In genomic region chr7:66655113-66655806, GRCh38 we compare ENCODE assay signal across 8 cellular contexts. TPM values are rescaled to one million over a fixed set of nuclear protein-coding genes. Genes with fewer than 3 reads are reported as not detected.
DNase-seq lines count a peak whose midpoint lies in the region; ATAC-seq, FAIRE-seq and TF ChIP-seq lines count a peak whose summit lies in the region.
"Not testable (repeated sequence)": the region's sequence is repeated elsewhere in the genome, so short reads cannot be mapped to it uniquely, and the experiment has no call there.

No MANE protein-coding gene starts in this region.

- H3K4me1 ChIP-seq in Caco-2; mucosa of stomach (ENCODE audit: control insufficient read depth, insufficient read depth, low read length): not testable (repeated sequence)
- peaks cover 12% of the 10 kb centered on the region for H3K4me1 ChIP-seq in GM23248 (ENCODE audit: insufficient read depth)
- H3K4me1 ChIP-seq in Karpas-422 (ENCODE audit: low read length): peaks cover 20% of the 10 kb centered on the region
- H3K4me1 ChIP-seq in K562 (replicated peaks in 1 of 2; ENCODE audit: control insufficient read depth in 2 of 2, insufficient read depth in 2 of 2, low read length in 2 of 2): peaks cover 6 to 30% of the 10 kb centered on the region in 2 experiments; a peak in 4 of 5 replicates
- H3K4me1 ChIP-seq in suprapubic skin: peaks cover 19% of the 10 kb centered on the region

- POLR2A ChIA-PET in Caco-2 (lab: Charles Lee) (interaction anchor here (0.5 to 2.5 kb wide), 5 partner anchors 10 to 874 kb away, joined by 3 to 16 read pairs (median 3); partner anchors contain the start of gene KCTD7), T-cell (lab: Charles Lee) (interaction anchor here (0.5 to 1.6 kb wide), 5 partner anchors 24 to 162 kb away, joined by 3 to 7 read pairs (median 5); no protein-coding TSS in a partner anchor), K562 (lab: Yijun Ruan, JAX) (interaction anchor here (1.1 to 2.5 kb wide), 6 partner anchors 9 to 364 kb away, joined by 3 to 15 read pairs (median 10); partner anchors contain the start of gene KCTD7)

- not testable (repeated sequence) for TF ChIP-seq POLR2A in K562 (conservative IDR thresholded peaks at IDR 0.05); suprapubic skin (IDR thresholded peaks at IDR 0.05)

- H3K36me3 Mint-ChIP-seq in Caco-2 (ENCODE audit: insufficient read depth, unreplicated experiment): peaks cover 66% of the 10 kb centered on the region
- H3K36me3 Mint-ChIP-seq in T-cell: not testable (repeated sequence)

- not testable (repeated sequence) for H3K9me3 ChIP-seq in Caco-2; GM23248 (ENCODE audit: low read depth); Karpas-422 (ENCODE audit: low read length); K562 (replicated peaks; ENCODE audit: control insufficient read depth, insufficient read depth, low read depth, low read length); mucosa of stomach (ENCODE audit: control insufficient read depth, low read length); suprapubic skin

- peak; percentile 19 for FAIRE-seq in K562 (lab: Jason Lieb, UNC)

- TSS peak; percentile 31 for BruUV-seq in Caco-2 (replicated peaks; lab: Mats Ljungman, UMichigan)
- not testable (repeated sequence) for BruUV-seq in K562 (replicated peaks; lab: Mats Ljungman, UMichigan)

- H3K27me3 Mint-ChIP-seq in Caco-2 (ENCODE audit: insufficient read depth, unreplicated experiment); T-cell: not testable (repeated sequence)

- ATAC-seq in T-cell (replicated peaks in 1 of 4): not testable (repeated sequence)
- ATAC-seq in K562: peak; percentile 76

- peak in 1 of 2 experiments; percentile 10 for TF ChIP-seq CTCF in Caco-2 (IDR thresholded peaks at IDR 0.05; ENCODE audit: insufficient read depth in 1 of 2, low read depth in 1 of 2, low read length in 1 of 2, severe bottlenecking in 1 of 2, unreplicated experiment in 1 of 2)
- TF ChIP-seq CTCF in K562 (IDR thresholded peaks at IDR 0.05 in 2 of 3, conservative IDR thresholded peaks at IDR 0.05 in 1 of 3; ENCODE audit: insufficient read depth in 2 of 3, low read depth in 1 of 3, low read length in 3 of 3): peak in 2 of 3 experiments; percentile 3 to 13; a peak in 1 of 6 replicates
- not testable (repeated sequence) for TF ChIP-seq CTCF in suprapubic skin (IDR thresholded peaks at IDR 0.05)

- peak overlapping the region; percentile 96 for H3K9ac ChIP-seq in GM23248
- peak overlapping the region; percentile 98 for H3K9ac ChIP-seq in Karpas-422 (ENCODE audit: low read length)
- peak overlapping the region; percentile 98 for H3K9ac ChIP-seq in K562 (ENCODE audit: insufficient read depth in 1 of 2, low read depth in 2 of 2, low read length in 2 of 2)
- peak overlapping the region; percentile 98 for H3K9ac ChIP-seq in mucosa of stomach (ENCODE audit: low read length)

- peak overlapping the region; percentile 71 for H2AFZ ChIP-seq in GM23248
- not testable (repeated sequence) for H2AFZ ChIP-seq in Karpas-422 (ENCODE audit: low read length)
- peak overlapping the region; percentile 99 for H2AFZ ChIP-seq in K562 (ENCODE audit: low read depth, low read length)

- not testable (repeated sequence) for TF ChIP-seq EP300 in K562 (IDR thresholded peaks at IDR 0.05; ENCODE audit: low read length); suprapubic skin (IDR thresholded peaks at IDR 0.05)

- not testable (repeated sequence) for H3K9me1 ChIP-seq in K562 (ENCODE audit: control insufficient read depth, insufficient read depth, low read length)

- H3K79me2 ChIP-seq in GM23248 (ENCODE audit: insufficient read depth): peaks cover 72% of the 10 kb centered on the region
- peaks cover 74% of the 10 kb centered on the region for H3K79me2 ChIP-seq in Karpas-422 (ENCODE audit: low read length)
- peaks cover 59% of the 10 kb centered on the region for H3K79me2 ChIP-seq in K562 (ENCODE audit: control insufficient read depth, insufficient read depth, low read length)

- intact Hi-C loops in Caco-2 (cut with micrococcal nuclease; ENCODE audit: unreplicated experiment) (loop anchor here (2.0 to 10.0 kb wide), 3 partner anchors 36 to 340 kb away; partner anchors contain the start of genes SBDS and TYW1), K562 (cut with micrococcal nuclease) (loop anchor here (10.0 kb wide), 1 partner anchor 90 kb away; no protein-coding TSS in a partner anchor)

- H3K4me3 Mint-ChIP-seq in Caco-2 (ENCODE audit: unreplicated experiment) (peak overlapping the region; percentile 97), T-cell (peak overlapping the region; percentile 95 to 98 (median 98))

- not testable (repeated sequence) for H3K9me3 Mint-ChIP-seq in Caco-2 (ENCODE audit: unreplicated experiment); T-cell

- 1% methylated on average over 26 to 28 of the region's 28 CpGs for WGBS in GM23248 (ENCODE audit: low coverage in 1 of 2, low lambda C conversion rate in 2 of 2, missing lambda C conversion rate in 2 of 2), 2 experiments
- 3% methylated on average over 28 of the region's 28 CpGs for WGBS in K562 (ENCODE audit: insufficient coverage, low coverage, missing lambda C conversion rate)
- 10% methylated on average over 18 of the region's 28 CpGs for WGBS in suprapubic skin

- not testable (repeated sequence) for H3K36me3 ChIP-seq in Caco-2 (ENCODE audit: control insufficient read depth, insufficient read depth, low read length); GM23248 (ENCODE audit: low read depth); Karpas-422 (ENCODE audit: insufficient read depth, low read length); K562 (ENCODE audit: control insufficient read depth, insufficient read depth, low read length); mucosa of stomach (ENCODE audit: control insufficient read depth, insufficient read depth, low read length); suprapubic skin

- peak overlapping the region; percentile 93 for H3K27ac ChIP-seq in GM23248
- peak overlapping the region; percentile 60 for H3K27ac ChIP-seq in Karpas-422 (ENCODE audit: low read length)
- H3K27ac ChIP-seq in K562 (ENCODE audit: extremely low read depth, low read depth, low read length): peak overlapping the region; percentile 99
- peak overlapping the region; percentile 99 for H3K27ac ChIP-seq in suprapubic skin

- CTCF ChIA-PET in Caco-2 (lab: Charles Lee): interaction anchor here (0.6 to 1.4 kb wide), 2 partner anchors 63 to 93 kb away, joined by 4 read pairs; no protein-coding TSS in a partner anchor
- CTCF ChIA-PET in T-cell (lab: Charles Lee); K562 (lab: Yijun Ruan, JAX; ENCODE audit: low intra/inter-chr PET ratio): not testable (repeated sequence)

- not testable (repeated sequence) for H3K9me2 ChIP-seq in GM23248 (ENCODE audit: insufficient read depth); Karpas-422 (replicated peaks; ENCODE audit: insufficient read depth, low read length)

- H3K4me3 ChIP-seq in Caco-2 (ENCODE audit: low read depth, low read length): peak overlapping the region; percentile 96
- H3K4me3 ChIP-seq in GM23248: peak overlapping the region; percentile 84
- H3K4me3 ChIP-seq in Karpas-422 (ENCODE audit: low read length): peak overlapping the region; percentile 99
- peak overlapping the region; percentile 61 for H3K4me3 ChIP-seq in K562
- H3K4me3 ChIP-seq in mucosa of stomach (ENCODE audit: low read length): peak overlapping the region; percentile 71
- H3K4me3 ChIP-seq in suprapubic skin: peak overlapping the region; percentile 87

- peak; percentile 66 to 75 for DNase-seq in Caco-2
- DNase-seq in GM23248: peak; percentile 74
- not testable (repeated sequence) for DNase-seq in Karpas-422
- DNase-seq in T-cell: peak in 3 of 34 experiments; percentile 2 to 12 (median 5)
- DNase-seq in K562 (ENCODE audit: extremely low read depth in 1 of 4, low spot score in 3 of 4): peak in 1 of 4 experiments; percentile 50
- DNase-seq in glomerular visceral epithelial cell (ENCODE audit: extremely low spot score): peak; percentile 50
- DNase-seq in suprapubic skin (ENCODE audit: low spot score in 2 of 2): peak in 1 of 2 donors; percentile 85

- H3K27ac Mint-ChIP-seq in Caco-2 (ENCODE audit: unreplicated experiment) (peak overlapping the region; percentile 98), T-cell (peak overlapping the region in 1 of 2 donors; percentile 80)

- peaks cover 30% of the 10 kb centered on the region for H3F3A ChIP-seq in GM23248 (ENCODE audit: insufficient read depth)

- TF ChIP-seq RAD21 in K562 (CRISPR knock-in tag; conservative IDR thresholded peaks at IDR 0.05 in 1 of 2, IDR thresholded peaks at IDR 0.05 in 1 of 2): peak in 1 of 2 experiments; percentile 23; a peak in 2 of 4 replicates

- H3K4me2 ChIP-seq in GM23248 (ENCODE audit: unreplicated experiment): peak overlapping the region; percentile 97
- H3K4me2 ChIP-seq in Karpas-422 (ENCODE audit: low read depth, low read length, poor library complexity, severe bottlenecking): peak overlapping the region; percentile 97
- H3K4me2 ChIP-seq in K562 (ENCODE audit: insufficient read depth, low read length): peak overlapping the region; percentile 94

- in situ Hi-C loops in GM23248 (cut with MboI); K562 (cut with MboI): not testable (repeated sequence)

- H3K27me3 ChIP-seq in Caco-2 (replicated peaks; ENCODE audit: control insufficient read depth, insufficient read depth, low read length); GM23248 (replicated peaks; ENCODE audit: insufficient read depth); Karpas-422 (ENCODE audit: low read length); K562 (ENCODE audit: control insufficient read depth in 2 of 2, insufficient read depth in 2 of 2, low read length in 2 of 2); mucosa of stomach (ENCODE audit: control insufficient read depth, insufficient read depth, low read length); suprapubic skin: not testable (repeated sequence)

- not testable (repeated sequence) for H4K20me1 ChIP-seq in GM23248 (ENCODE audit: insufficient read depth); Karpas-422 (ENCODE audit: insufficient read depth, low read depth, low read length); K562 (replicated peaks; ENCODE audit: control insufficient read depth, insufficient read depth, low read length)

- H3K4me1 Mint-ChIP-seq in Caco-2 (ENCODE audit: low read depth, unreplicated experiment) (peaks cover 15% of the 10 kb centered on the region), T-cell (peaks cover 25 to 35% (median 34%) of the 10 kb centered on the region in 3 donors)

RNA-seq across cellular contexts. Expression of gene KCTD7, which starts 26.6 kb away (rescaled TPM):
- total RNA-seq in Caco-2 (2022): 17.0 and 17.3 TPM in 2 replicates
- 11.6 and 14.9 TPM in 2 replicates for total RNA-seq in GM23248 (2014; rRNA removed; shearing (Covaris generic))
- polyA plus RNA-seq in GM23248 (2016; fragmentation: Nextera tagmentation; extraction: Ambion mirVana): 4.9 and 5.0 TPM in 2 replicates
- 20.9 and 23.2 TPM in 2 replicates for total RNA-seq in Karpas-422 (2014; rRNA removed; shearing (Covaris generic); ENCODE audit: low replicate concordance)
- 10 to 100 TPM; 23.1 to 44.3 (median 39.3) TPM for total RNA-seq in T-cell
- 25.1 and 37.5 TPM in 2 replicates for total RNA-seq in K562 (2011; cell fraction: chromatin; rRNA removed; ENCODE audit: low replicate concordance)
- total RNA-seq in K562 (2011; cell fraction: nucleolus; rRNA removed): 22.6 and 24.3 TPM in 2 replicates
- 26.7 and 37.0 TPM in 2 replicates for total RNA-seq in K562 (2011; cell fraction: nucleoplasm; rRNA removed)
- 5.0 and 10.3 TPM in 2 replicates for total RNA-seq in K562 (2014; rRNA removed)
- 9.0 and 9.6 TPM in 2 replicates for total RNA-seq in K562 (2014; rRNA removed; fragmentation: Illumina TruSeq; extraction: Trizol)
- 7.6 and 8.2 TPM in 2 replicates for total RNA-seq in K562 (2015; rRNA removed; fragmentation: Illumina TruSeq; extraction: Trizol)
- 11.4 and 12.3 TPM in 2 replicates for total RNA-seq in K562 (2021)
- 23.6 and 26.0 TPM in 2 replicates for polyA plus RNA-seq in K562 (2011; rRNA removed)
- 25.6 and 33.4 TPM in 2 replicates for polyA plus RNA-seq in K562 (2011; cell fraction: cytosol; rRNA removed)
- 46.8 and 68.8 TPM in 2 replicates for polyA plus RNA-seq in K562 (2011; cell fraction: nucleus; rRNA removed)
- polyA plus RNA-seq in K562 (2012): 7.9 and 17.0 TPM in 2 replicates
- polyA plus RNA-seq in K562 (2014; fragmentation: Illumina TruSeq; extraction: Trizol): 10.6 and 11.8 TPM in 2 replicates
- 1 to 10 TPM; 1.5 to 1.7 TPM for polyA plus RNA-seq in K562 (2014; fragmentation: Nextera tagmentation; extraction: Ambion mirVana)
- polyA plus RNA-seq in K562 (2014; rRNA removed): 10.1 and 11.7 TPM in 2 replicates
- 10.4 and 17.3 TPM in 2 replicates for polyA minus RNA-seq in K562 (2011; rRNA and poly(A)+ RNA removed)
- polyA minus RNA-seq in K562 (2011; cell fraction: cytosol; rRNA and poly(A)+ RNA removed): 7.6 and 9.8 TPM in 2 replicates
- polyA minus RNA-seq in K562 (2011; cell fraction: nucleus; rRNA and poly(A)+ RNA removed): 10.2 and 12.0 TPM in 2 replicates
- total RNA-seq in suprapubic skin: 10 to 100 TPM in 1 of 4 donors, 1 to 10 TPM in 3; 6.2 to 17.9 (median 6.7) TPM
